Comparison of ENCODE assay signal across 17 cellular contexts in the genomic region with DNA sequence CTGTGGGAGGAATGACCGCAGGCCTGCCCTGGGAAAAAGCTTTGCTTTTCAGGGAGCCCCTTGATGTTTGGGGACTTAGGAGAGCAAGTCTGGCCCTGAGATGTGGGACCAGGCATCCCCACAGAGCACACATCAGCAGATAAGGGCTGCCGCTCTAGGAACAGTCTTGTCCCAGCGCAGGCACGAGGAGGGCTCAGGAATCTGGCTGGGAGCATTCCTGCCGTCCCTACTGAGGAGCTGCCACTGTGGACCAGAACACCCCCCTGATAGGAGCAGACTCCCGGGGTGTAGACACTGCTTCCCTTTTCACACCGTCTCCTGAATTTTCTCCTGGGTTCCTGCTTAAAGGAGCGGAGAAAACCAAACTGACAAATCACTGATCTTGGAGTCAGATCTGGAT.
DNase-seq lines count a peak whose midpoint lies in the region; ATAC-seq and TF ChIP-seq lines count a peak whose summit lies in the region.
"Had no signal": no experiment of that assay in that cellular context is flagged by ENCODE, and none has a peak within 500 bp of the region (broad histone marks: within the 10 kb centered on the region; RNA-seq: fewer than 3 reads in every experiment).

No MANE protein-coding gene starts in this region.

- intact Hi-C loops in activated CD4-positive, alpha-beta T cell treated with anti-CD3 and anti-CD28 coated beads, Interleukin-2, amount 10 ng/mL, durations not matched to agents 24 days and 14 days (cut with micrococcal nuclease) = no loop called here
- intact Hi-C loops in CD14-positive monocyte (cut with micrococcal nuclease) = no loop called here
- intact Hi-C loops in sciatic nerve (cut with DNase I) = no loop called here
- intact Hi-C loops in natural killer cell (cut with micrococcal nuclease) = no loop called here

- no peak overlapping the region for H3K9ac ChIP-seq in mesendoderm (ENCODE audit: low read length)

- H3K79me2 ChIP-seq in mesendoderm (ENCODE audit: control insufficient read depth, insufficient read depth, low read length) = peaks cover 7% of the 10 kb centered on the region

- H3K27ac Mint-ChIP-seq in activated CD4-positive, alpha-beta T cell treated with anti-CD3 and anti-CD28 coated beads, Interleukin-2, amount 10 ng/mL, durations not matched to agents 24 days and 14 days = peak overlapping the region; percentile 17
- H3K27ac Mint-ChIP-seq in CD14-positive monocyte = peak overlapping the region in 4 of 7 donors; percentile 22 to 60 (median 43)
- no peak overlapping the region for H3K27ac Mint-ChIP-seq in natural killer cell
- H3K27ac Mint-ChIP-seq: CD4-positive, CD25-positive, alpha-beta regulatory T cell; CD8-positive, alpha-beta memory T cell had no signal

- H3K79me1 ChIP-seq in mesendoderm (ENCODE audit: low read length) = peaks cover 24% of the 10 kb centered on the region

- no peak overlapping the region for H3K18ac ChIP-seq in mesendoderm (ENCODE audit: low read length)

- H3K4me3 ChIP-seq in mesendoderm (ENCODE audit: low read length) = no peak overlapping the region
- H3K4me3 ChIP-seq: A549 had no signal

- H3K36me3 ChIP-seq in mesendoderm (ENCODE audit: control insufficient read depth, insufficient read depth, low read length) = no peaks in the 10 kb centered on the region

- H3K9me3 Mint-ChIP-seq in activated CD4-positive, alpha-beta T cell treated with anti-CD3 and anti-CD28 coated beads, Interleukin-2, amount 10 ng/mL, durations not matched to agents 24 days and 14 days = peaks cover 4% of the 10 kb centered on the region
- H3K9me3 Mint-ChIP-seq in CD14-positive monocyte (peaks cover 0 to 10% (median 3%) of the 10 kb centered on the region in 7 donors), natural killer cell (no peaks in the 10 kb centered on the region)

- H2BK5ac ChIP-seq in mesendoderm (ENCODE audit: low read length) = no peak overlapping the region

- no peak overlapping the region for H3K4me3 Mint-ChIP-seq in activated CD4-positive, alpha-beta T cell treated with anti-CD3 and anti-CD28 coated beads, Interleukin-2, amount 10 ng/mL, durations not matched to agents 24 days and 14 days
- no peak overlapping the region for H3K4me3 Mint-ChIP-seq in CD14-positive monocyte
- no peak overlapping the region for H3K4me3 Mint-ChIP-seq in natural killer cell
- H3K4me3 Mint-ChIP-seq: CD4-positive, CD25-positive, alpha-beta regulatory T cell; CD8-positive, alpha-beta memory T cell had no signal

- no peaks in the 10 kb centered on the region for H3K4me1 ChIP-seq in mesendoderm (ENCODE audit: control insufficient read depth, low read depth, low read length)

- TF ChIP-seq CTCF in CD14-positive monocyte (IDR thresholded peaks at IDR 0.05) (no peak), natural killer cell (IDR thresholded peaks at IDR 0.05) (no peak)

- ATAC-seq in sciatic nerve = no peak
- no peak for ATAC-seq in natural killer cell
- ATAC-seq: A549 had no signal

- no peak overlapping the region for H2BK120ac ChIP-seq in mesendoderm (ENCODE audit: low read depth, low read length)

- no peak overlapping the region for H4K8ac ChIP-seq in mesendoderm (ENCODE audit: low read depth, low read length)

- H3K27ac ChIP-seq in mesendoderm (ENCODE audit: low read depth, low read length) = no peak overlapping the region
- H3K27ac ChIP-seq: 22Rv1 had no signal

- H3K4ac ChIP-seq in mesendoderm (ENCODE audit: low read depth, low read length) = no peak overlapping the region

- H3K27me3 Mint-ChIP-seq in activated CD4-positive, alpha-beta T cell treated with anti-CD3 and anti-CD28 coated beads, Interleukin-2, amount 10 ng/mL, durations not matched to agents 24 days and 14 days = no peaks in the 10 kb centered on the region
- H3K27me3 Mint-ChIP-seq in CD14-positive monocyte (ENCODE audit: low read depth in 3 of 3) = peaks cover 0 to 2% (median 0%) of the 10 kb centered on the region in 3 donors
- no peaks in the 10 kb centered on the region for H3K27me3 Mint-ChIP-seq in natural killer cell (ENCODE audit: low read depth in 2 of 2)
- H3K27me3 Mint-ChIP-seq: CD4-positive, CD25-positive, alpha-beta regulatory T cell had no signal

- H3K56ac ChIP-seq in mesendoderm (ENCODE audit: low read length) = no peak overlapping the region

- H2AK5ac ChIP-seq in mesendoderm (ENCODE audit: low read length) = no peak overlapping the region

- H3K27me3 ChIP-seq in mesendoderm (ENCODE audit: insufficient read depth, low read length, poor library complexity) = no peaks in the 10 kb centered on the region

- no peak overlapping the region for H3K4me2 ChIP-seq in mesendoderm (ENCODE audit: low read length)
- H3K4me2 ChIP-seq: A549 had no signal

- WGBS in mesendoderm (ENCODE audit: extremely low coverage, insufficient coverage, low lambda C conversion rate) = no CpG with 5 or more reads among the region's 8 CpGs

- no peak overlapping the region for H2BK15ac ChIP-seq in mesendoderm (replicated peaks; ENCODE audit: low read depth)

- H3K36me3 Mint-ChIP-seq in activated CD4-positive, alpha-beta T cell treated with anti-CD3 and anti-CD28 coated beads, Interleukin-2, amount 10 ng/mL, durations not matched to agents 24 days and 14 days (ENCODE audit: low read depth) = no peaks in the 10 kb centered on the region
- peaks cover 19 to 58% of the 10 kb centered on the region in 2 donors for H3K36me3 Mint-ChIP-seq in CD14-positive monocyte
- no peaks in the 10 kb centered on the region for H3K36me3 Mint-ChIP-seq in natural killer cell

- no peak overlapping the region for H4K5ac ChIP-seq in mesendoderm (ENCODE audit: low read length)

- H3K23ac ChIP-seq in mesendoderm (ENCODE audit: low read length) = no peak overlapping the region

- no peaks in the 10 kb centered on the region for H3K4me1 Mint-ChIP-seq in activated CD4-positive, alpha-beta T cell treated with anti-CD3 and anti-CD28 coated beads, Interleukin-2, amount 10 ng/mL, durations not matched to agents 24 days and 14 days
- H3K4me1 Mint-ChIP-seq in CD14-positive monocyte (peaks cover 22% of the 10 kb centered on the region), natural killer cell (peaks cover 24 to 38% of the 10 kb centered on the region in 2 donors)

- DNase-seq in activated CD4-positive, alpha-beta T cell treated with anti-CD3 and anti-CD28 coated beads, Interleukin-2, amount 10 ng/mL, durations not matched to agents 24 days and 14 days = no peak
- no peak for DNase-seq in activated CD4-positive, alpha-beta T cell treated with anti-CD3 and anti-CD28 coated beads for 48 hours
- no peak for DNase-seq in CD14-positive monocyte (ENCODE audit: low spot score)
- peak; percentile 52 for DNase-seq in mesendoderm
- DNase-seq in sciatic nerve (ENCODE audit: low spot score) = peak; percentile 22
- DNase-seq in activated naive CD4-positive, alpha-beta T cell treated with Interleukin-2 at 50 U/mL for 16 hours = no peak
- DNase-seq in NCI-H2196 treated with DMSO at 0.1 percent for 48 hours (lab: John Stamatoyannopoulos, UW; ENCODE audit: unreplicated experiment) = no peak
- DNase-seq in natural killer cell = no peak
- DNase-seq: AML-193; CD4-positive, CD25-positive, alpha-beta regulatory T cell; CD8-positive, alpha-beta memory T cell; COR-L47; GDM1; GOT3; H7 had no signal

Comparison
In these comparisons a context has a peak if more than half of its experiments do, and no peak if none do; other contexts are left out.
1. DNase-seq: peak in mesendoderm (single experiment) and sciatic nerve (single experiment); none in activated CD4-positive, alpha-beta T cell treated with anti-CD3 and anti-CD28 coated beads, Interleukin-2, amount 10 ng/mL, durations not matched to agents 24 days and 14 days (single experiment), activated CD4-positive, alpha-beta T cell treated with anti-CD3 and anti-CD28 coated beads for 48 hours (single experiment), CD14-positive monocyte (single experiment), activated naive CD4-positive, alpha-beta T cell treated with Interleukin-2 at 50 U/mL for 16 hours (single experiment), NCI-H2196 treated with DMSO at 0.1 percent for 48 hours (single experiment) and natural killer cell (single experiment).
2. H3K27ac Mint-ChIP-seq: peak in activated CD4-positive, alpha-beta T cell treated with anti-CD3 and anti-CD28 coated beads, Interleukin-2, amount 10 ng/mL, durations not matched to agents 24 days and 14 days (single experiment) and CD14-positive monocyte (4 of 7); none in natural killer cell (0 of 2).